Comparison of ENCODE assay signal across 8 cellular contexts in genomic region chr22:45164217-45165123, GRCh38. TPM values are rescaled to one million over a fixed set of nuclear protein-coding genes. Genes with fewer than 3 reads are reported as not detected.
DNase-seq lines count a peak whose midpoint lies in the region; ATAC-seq and TF ChIP-seq lines count a peak whose summit lies in the region.

No MANE protein-coding gene starts in this region.

- BruUV-seq in MCF 10A (replicated peaks; lab: Mats Ljungman, UMichigan), result no TSS peak

- peaks cover 38% of the 10 kb centered on the region for H3K4me1 Mint-ChIP-seq in MCF 10A (ENCODE audit: insufficient read depth, unreplicated experiment)

- CTCF ChIA-PET in MCF 10A (lab: Yijun Ruan, JAX), result interaction anchor here (0.6 to 1.8 kb wide), 9 partner anchors 9 to 389 kb away, joined by 3 to 5 read pairs (median 3); no protein-coding TSS in a partner anchor

- H3K27me3 Mint-ChIP-seq in MCF 10A (ENCODE audit: insufficient read depth, unreplicated experiment), result no peaks in the 10 kb centered on the region

- peak overlapping the region; percentile 91 for H3K4me3 Mint-ChIP-seq in MCF 10A (ENCODE audit: unreplicated experiment)

- TF ChIP-seq CTCF in MCF 10A (IDR thresholded peaks at IDR 0.05; ENCODE audit: unreplicated experiment), result no peak

- peaks cover 49% of the 10 kb centered on the region for H3K36me3 Mint-ChIP-seq in MCF 10A (ENCODE audit: insufficient read depth, unreplicated experiment)

- peak overlapping the region; percentile 97 for H3K27ac Mint-ChIP-seq in MCF 10A (ENCODE audit: low read depth, unreplicated experiment)

- DNase-seq in NCI-H1417 (lab: John Stamatoyannopoulos, UW) (peak in 2 of 3 experiments; percentile 27 to 32), NCI-H1417 treated with DMSO at 0.1 percent for 48 hours (lab: John Stamatoyannopoulos, UW) (no peak), T follicular helper cell (ENCODE audit: low read depth) (peak; percentile 9), MCF 10A (ENCODE audit: unreplicated experiment) (no peak), islet precursor cell (peak; percentile 68), SW 1271 (lab: John Stamatoyannopoulos, UW) (no peak)
- peak; percentile 42 to 49 for DNase-seq in stimulated activated CD4-positive, alpha-beta T cell treated with anti-CD3 and anti-CD28 coated beads, Interleukin-2, amount 100 ng/mL, for 24 hours

- intact Hi-C loops in MCF 10A (cut with micrococcal nuclease), result loop anchor here (5.0 to 10.0 kb wide), 2 partner anchors 98 to 190 kb away; no protein-coding TSS in a partner anchor

- ATAC-seq in HG02943 (IDR thresholded peaks at IDR 0.05; ENCODE audit: low read depth, unreplicated experiment), result peak; percentile 35

- POLR2A ChIA-PET in MCF 10A (lab: Yijun Ruan, JAX), result interaction anchor here (0.5 to 3.8 kb wide), 45 partner anchors 7 to 1171 kb away, joined by 3 to 32 read pairs (median 3); partner anchors contain the start of genes ARHGAP8 and TRMU

- no peaks in the 10 kb centered on the region for H3K9me3 Mint-ChIP-seq in MCF 10A (ENCODE audit: unreplicated experiment)

RNA-seq across cellular contexts. Expression of gene NUP50, which starts 0.7 kb away (rescaled TPM):
- 70.3 and 72.5 TPM in 2 replicates for total RNA-seq in MCF 10A (2022)

Comparison
In these comparisons a context has a peak if more than half of its experiments do, and no peak if none do; other contexts are left out.
1. DNase-seq: peak in NCI-H1417 (2 of 3), T follicular helper cell (single experiment), islet precursor cell (single experiment) and stimulated activated CD4-positive, alpha-beta T cell treated with anti-CD3 and anti-CD28 coated beads, Interleukin-2, amount 100 ng/mL, for 24 hours (2 of 2); none in NCI-H1417 treated with DMSO at 0.1 percent for 48 hours (single experiment), MCF 10A (single experiment) and SW 1271 (0 of 2).